Comparison of ENCODE assay signal across 6 cellular contexts in the genomic region with DNA sequence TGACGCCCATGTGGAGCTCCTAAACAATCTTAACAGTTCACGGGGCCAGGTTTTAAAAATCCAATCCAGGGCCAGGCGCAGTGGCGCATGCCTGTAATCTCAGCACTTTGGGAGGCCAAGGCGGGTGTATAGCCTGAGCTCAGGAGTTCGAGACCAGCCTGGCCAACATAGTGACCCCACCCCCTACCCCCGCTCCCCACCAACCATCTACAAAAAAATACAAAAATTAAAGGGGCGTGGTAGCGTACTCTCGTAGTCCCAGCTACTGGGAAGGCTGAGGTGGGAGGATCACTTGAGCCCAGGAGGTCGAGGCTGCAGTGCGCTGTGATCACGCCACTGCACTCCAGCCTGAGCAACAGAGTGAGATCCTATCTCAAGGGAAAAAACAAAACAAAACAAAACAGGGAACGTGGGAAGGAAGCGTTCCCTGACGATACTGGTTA. TPM values are rescaled to one million over a fixed set of nuclear protein-coding genes. Genes with fewer than 3 reads are reported as not detected.
DNase-seq lines count a peak whose midpoint lies in the region; ATAC-seq, FAIRE-seq and TF ChIP-seq lines count a peak whose summit lies in the region.

No MANE protein-coding gene starts in this region.

- peak overlapping the region; percentile 98 for H3K9ac ChIP-seq in GM12878 (ENCODE audit: control insufficient read depth, insufficient read depth, low read length)

- no peak for DNase-seq in GM23338 (ENCODE audit: low spot score)
- no peak for DNase-seq in GM12878 (ENCODE audit: low read depth, low spot score)
- no peak for DNase-seq in natural killer cell
- no peak for DNase-seq in kidney glomerular epithelial cell (lab: John Stamatoyannopoulos, UW)
- no peak for DNase-seq in effector CD4-positive, alpha-beta T cell
- DNase-seq in NCI-H1694 treated with DMSO at 0.1 percent for 48 hours (lab: John Stamatoyannopoulos, UW) = no peak

- no peak for FAIRE-seq in GM12878 (lab: Jason Lieb, UNC)

- H3K36me3 ChIP-seq in GM23338 (ENCODE audit: insufficient read depth) (no peaks in the 10 kb centered on the region), GM12878 (ENCODE audit: control insufficient read depth in 2 of 2, insufficient read depth in 2 of 2, low read length in 1 of 2) (peaks cover 11 to 18% of the 10 kb centered on the region in 2 experiments; a peak in 3 of 4 replicates)

- 0 out of 2 replicates have a peak, but pooled peaks cover 3% of the 10 kb centered on the region for H3F3A ChIP-seq in GM23338 (replicated peaks; ENCODE audit: low read depth)

- in situ Hi-C loops in GM12878 (cut with MboI) = no loop called here

- H3K79me2 ChIP-seq in GM23338 (replicated peaks; ENCODE audit: insufficient read depth) = peaks cover 26% of the 10 kb centered on the region
- peaks cover 32% of the 10 kb centered on the region for H3K79me2 ChIP-seq in GM12878 (ENCODE audit: control insufficient read depth, insufficient read depth, low read length)

- no peaks in the 10 kb centered on the region for H3K9me2 ChIP-seq in GM23338 (ENCODE audit: insufficient read depth)

- intact Hi-C loops in GM12878 (cut with micrococcal nuclease; ENCODE audit: unreplicated experiment) (loop anchor here (1.0 to 2.0 kb wide), 3 partner anchors 41 to 73 kb away; a partner anchor contains a TSS), natural killer cell (cut with micrococcal nuclease) (loop anchor here (1.0 to 5.0 kb wide), 5 partner anchors 28 to 101 kb away; a partner anchor contains a TSS)

- peak overlapping the region; percentile 96 for H3K4me3 Mint-ChIP-seq in GM23338
- H3K4me3 Mint-ChIP-seq in natural killer cell = peak overlapping the region; percentile 99

- CTCF ChIA-PET in GM12878 (lab: Yijun Ruan, JAX) = interaction anchor here (0.8 to 4.4 kb wide), 3 partner anchors 28 to 76 kb away, joined by 3 to 30 read pairs (median 23); a partner anchor contains a TSS

- H3K9me3 Mint-ChIP-seq in GM23338 (peaks cover 2% of the 10 kb centered on the region; the same call in 1 of the 3 replicates), natural killer cell (no peaks in the 10 kb centered on the region)

- ATAC-seq in GM23338 (peak; percentile 12), GM12878 (peak; percentile 2; the same call in 2 of the 3 replicates), natural killer cell (peak in 1 of 3 donors; percentile 1)

- RAD21 ChIA-PET in GM12878 (lab: Charles Lee; ENCODE audit: unreplicated experiment) = interaction anchor here (0.6 to 1.8 kb wide), 4 partner anchors 70 to 249 kb away, joined by 3 to 8 read pairs (median 4); a partner anchor contains a TSS

- H3K4me1 Mint-ChIP-seq in GM23338 (peaks cover 17% of the 10 kb centered on the region), natural killer cell (peaks cover 24 to 37% of the 10 kb centered on the region in 2 donors)

- H2AFZ ChIP-seq in GM23338 (peak overlapping the region; percentile 75; the same call in 1 of the 2 replicates), GM12878 (ENCODE audit: control insufficient read depth, low read depth, low read length) (peak overlapping the region; percentile 91)

- H3K36me3 Mint-ChIP-seq in GM23338 (ENCODE audit: low read depth) = peaks cover 21% of the 10 kb centered on the region
- no peaks in the 10 kb centered on the region for H3K36me3 Mint-ChIP-seq in natural killer cell

- no peaks in the 10 kb centered on the region for H3K9me3 ChIP-seq in GM12878 (replicated peaks; ENCODE audit: control insufficient read depth, insufficient read depth, low read length)

- H3K4me1 ChIP-seq in GM23338 (ENCODE audit: insufficient read depth) = peaks cover 8% of the 10 kb centered on the region
- H3K4me1 ChIP-seq in GM12878 (ENCODE audit: control insufficient read depth, insufficient read depth, low read length) = peaks cover 17% of the 10 kb centered on the region

- H4K20me1 ChIP-seq in GM23338 (replicated peaks; ENCODE audit: insufficient read depth) (peaks cover 13% of the 10 kb centered on the region), GM12878 (ENCODE audit: control insufficient read depth, insufficient read depth) (no peaks in the 10 kb centered on the region; the same call in 1 of the 2 replicates)

- H3K4me2 ChIP-seq in GM23338 (peak overlapping the region; percentile 81), GM12878 (ENCODE audit: control insufficient read depth, insufficient read depth) (peak overlapping the region; percentile 86)

- H3K27ac Mint-ChIP-seq in GM23338 = peak overlapping the region; percentile 97
- H3K27ac Mint-ChIP-seq in natural killer cell = peak overlapping the region; percentile 96 to 98

- SMC1A ChIA-PET in GM12878 (lab: Charles Lee; ENCODE audit: uncharacterized antibody, unreplicated experiment) = interaction anchor here (1.4 to 1.8 kb wide), 2 partner anchors 71 to 87 kb away, joined by 3 read pairs; a partner anchor contains a TSS

- TF ChIP-seq POLR2A in GM12878 (IDR thresholded peaks at IDR 0.05; ENCODE audit: low read depth, low read length) = no peak

- no TSS peak for BruUV-seq in GM12878 (replicated peaks; lab: Mats Ljungman, UMichigan)

- no peak for TF ChIP-seq EP300 in GM12878 (IDR thresholded peaks at IDR 0.05; ENCODE audit: borderline replicate concordance in 1 of 2, control insufficient read depth in 1 of 2, low read depth in 2 of 2, low read length in 2 of 2)

- H3K4me3 ChIP-seq in GM23338 (peak overlapping the region; percentile 85), GM12878 (peak overlapping the region; percentile 95)

- WGBS in GM12878 (ENCODE audit: insufficient coverage, insufficient replicate concordance, low lambda C conversion rate, missing lambda C conversion rate) = 36% methylated on average over 14 of the region's 16 CpGs

- no peak for TF ChIP-seq CTCF in GM23338 (conservative IDR thresholded peaks at IDR 0.05; ENCODE audit: low read depth in 2 of 2)
- no peak for TF ChIP-seq CTCF in GM12878 (IDR thresholded peaks at IDR 0.05 in 2 of 3, conservative IDR thresholded peaks at IDR 0.05 in 1 of 3; ENCODE audit: control insufficient read depth in 2 of 3, extremely low read depth in 1 of 3, insufficient read depth in 1 of 3, low read depth in 3 of 3, low read length in 3 of 3)
- no peak for TF ChIP-seq CTCF in natural killer cell (IDR thresholded peaks at IDR 0.05)

- H3K27me3 Mint-ChIP-seq in GM23338 (ENCODE audit: insufficient read depth, low read depth, poor library complexity) (peaks cover 16% of the 10 kb centered on the region), natural killer cell (ENCODE audit: low read depth in 2 of 2) (no peaks in the 10 kb centered on the region)

- no peak for TF ChIP-seq RAD21 in GM12878 (IDR thresholded peaks at IDR 0.05; ENCODE audit: insufficient read depth, low read depth, low read length)

- H3K27ac ChIP-seq in GM23338 (ENCODE audit: low read depth) (peak overlapping the region; percentile 88), GM12878 (ENCODE audit: control insufficient read depth, insufficient read depth) (peak overlapping the region; percentile 96)

- POLR2A ChIA-PET in GM12878 (lab: Charles Lee) = interaction anchor here (0.6 to 1.4 kb wide), 6 partner anchors 23 to 101 kb away, joined by 3 to 9 read pairs (median 3); a partner anchor contains a TSS

- no peaks in the 10 kb centered on the region for H3K27me3 ChIP-seq in GM23338 (ENCODE audit: insufficient read depth)
- no peaks in the 10 kb centered on the region for H3K27me3 ChIP-seq in GM12878 (replicated peaks in 1 of 2; ENCODE audit: control insufficient read depth in 2 of 2, insufficient read depth in 2 of 2, low read length in 1 of 2)

RNA-seq across cellular contexts. Expression of a gene that starts 0.7 kb away (rescaled TPM):
- total RNA-seq in GM23338 (2014; rRNA removed; shearing (Covaris generic)) = 43.9 and 55.8 TPM in 2 replicates
- 91.0 and 105 TPM in 2 replicates for polyA plus RNA-seq in GM23338 (2016; fragmentation: Nextera tagmentation; extraction: Ambion mirVana)
- total RNA-seq in GM12878 (2013; cell fraction: nucleolus; rRNA removed) = 20.4 and 21.3 TPM in 2 replicates
- 47.3 and 60.2 TPM in 2 replicates for total RNA-seq in GM12878 (2014; rRNA removed)
- 22.3 and 29.8 TPM in 2 replicates for total RNA-seq in GM12878 (2014; rRNA removed; fragmentation: Illumina TruSeq; extraction: Trizol)
- 54.1 and 56.1 TPM in 2 replicates for total RNA-seq in GM12878 (2021)
- polyA plus RNA-seq in GM12878 (2011; ENCODE audit: low read depth) = 17.1 TPM
- polyA plus RNA-seq in GM12878 (2011; rRNA removed) = 4.1 and 17.5 TPM in 2 replicates
- 17.4 and 19.6 TPM in 2 replicates for polyA plus RNA-seq in GM12878 (2011; cell fraction: cytosol; rRNA removed)
- polyA plus RNA-seq in GM12878 (2011; cell fraction: nucleus; rRNA removed) = 44.5 and 73.8 TPM in 2 replicates
- polyA plus RNA-seq in GM12878 (2012) = 41.7 and 65.1 TPM in 2 replicates
- polyA plus RNA-seq in GM12878 (2014; fragmentation: Illumina TruSeq; extraction: Trizol) = 4.9 and 23.1 TPM in 2 replicates
- polyA plus RNA-seq in GM12878 (2014; fragmentation: Nextera tagmentation; extraction: Ambion mirVana) = 10 to 100 TPM in 1 of 2 experiments, 1 to 10 TPM in 1; 6.2 to 14.8 TPM
- polyA plus RNA-seq in GM12878 (2014; rRNA removed) = 45.0 and 73.4 TPM in 2 replicates
- 10 to 100 TPM; 50.4 to 60.5 TPM for polyA plus RNA-seq in GM12878 (2016; fragmentation: Nextera tagmentation; extraction: Ambion mirVana)
- polyA minus RNA-seq in GM12878 (2011; rRNA and poly(A)+ RNA removed) = 7.2 and 11.3 TPM in 2 replicates
- 8.7 and 19.4 TPM in 2 replicates for polyA minus RNA-seq in GM12878 (2011; cell fraction: cytosol; rRNA and poly(A)+ RNA removed)
- 9.8 and 15.8 TPM in 2 replicates for polyA minus RNA-seq in GM12878 (2011; cell fraction: nucleus; rRNA and poly(A)+ RNA removed)
- total RNA-seq in natural killer cell = 100 to 1,000 TPM; 103 to 123 (median 115) TPM

RNA-seq across cellular contexts. Expression of a gene that starts 15.6 kb away (rescaled TPM):
- 1.1 and 2.0 TPM in 2 replicates for total RNA-seq in GM23338 (2014; rRNA removed; shearing (Covaris generic))
- polyA plus RNA-seq in GM23338 (2016; fragmentation: Nextera tagmentation; extraction: Ambion mirVana) (1.6 and 2.5 TPM in 2 replicates), GM12878 (2011; rRNA removed) (not detected in 2 replicates), GM12878 (2014; fragmentation: Illumina TruSeq; extraction: Trizol) (not detected in 2 replicates), GM12878 (2014; fragmentation: Nextera tagmentation; extraction: Ambion mirVana) (not detected), GM12878 (2014; rRNA removed) (not detected in 2 replicates), GM12878 (2016; fragmentation: Nextera tagmentation; extraction: Ambion mirVana) (not detected)
- not detected in 2 replicates for total RNA-seq in GM12878 (2013; cell fraction: nucleolus; rRNA removed)
- total RNA-seq in GM12878 (2014; rRNA removed) (not detected in 2 replicates), GM12878 (2014; rRNA removed; fragmentation: Illumina TruSeq; extraction: Trizol) (not detected in 2 replicates), GM12878 (2021) (not detected in 2 replicates), natural killer cell (not detected)
- not detected for polyA plus RNA-seq in GM12878 (2011; ENCODE audit: low read depth)
- not detected in 2 replicates for polyA plus RNA-seq in GM12878 (2011; cell fraction: cytosol; rRNA removed)
- polyA plus RNA-seq in GM12878 (2011; cell fraction: nucleus; rRNA removed) = not detected in 2 replicates
- polyA plus RNA-seq in GM12878 (2012) = not detected in 2 replicates
- not detected in 2 replicates for polyA minus RNA-seq in GM12878 (2011; rRNA and poly(A)+ RNA removed)
- not detected in 2 replicates for polyA minus RNA-seq in GM12878 (2011; cell fraction: cytosol; rRNA and poly(A)+ RNA removed)
- not detected in 2 replicates for polyA minus RNA-seq in GM12878 (2011; cell fraction: nucleus; rRNA and poly(A)+ RNA removed)

RNA-seq across cellular contexts. Expression of a gene that starts 41.1 kb away (rescaled TPM):
- 30.8 and 32.1 TPM in 2 replicates for total RNA-seq in GM23338 (2014; rRNA removed; shearing (Covaris generic))
- 16.1 and 18.6 TPM in 2 replicates for polyA plus RNA-seq in GM23338 (2016; fragmentation: Nextera tagmentation; extraction: Ambion mirVana)
- total RNA-seq in GM12878 (2013; cell fraction: nucleolus; rRNA removed) = 29.0 and 30.3 TPM in 2 replicates
- total RNA-seq in GM12878 (2014; rRNA removed) = 36.7 and 39.3 TPM in 2 replicates
- 29.2 and 31.7 TPM in 2 replicates for total RNA-seq in GM12878 (2014; rRNA removed; fragmentation: Illumina TruSeq; extraction: Trizol)
- total RNA-seq in GM12878 (2021) = 40.5 and 42.3 TPM in 2 replicates
- polyA plus RNA-seq in GM12878 (2011; ENCODE audit: low read depth) = 22.6 TPM
- polyA plus RNA-seq in GM12878 (2011; rRNA removed) = 33.5 and 44.8 TPM in 2 replicates
- polyA plus RNA-seq in GM12878 (2011; cell fraction: cytosol; rRNA removed) = 54.1 and 57.2 TPM in 2 replicates
- 34.4 and 36.8 TPM in 2 replicates for polyA plus RNA-seq in GM12878 (2011; cell fraction: nucleus; rRNA removed)
- polyA plus RNA-seq in GM12878 (2012) = 25.9 and 27.3 TPM in 2 replicates
- polyA plus RNA-seq in GM12878 (2014; fragmentation: Illumina TruSeq; extraction: Trizol) = 40.1 and 45.5 TPM in 2 replicates
- 10 to 100 TPM; 51.5 to 56.8 TPM for polyA plus RNA-seq in GM12878 (2014; fragmentation: Nextera tagmentation; extraction: Ambion mirVana)
- polyA plus RNA-seq in GM12878 (2014; rRNA removed) = 31.4 and 31.6 TPM in 2 replicates
- polyA plus RNA-seq in GM12878 (2016; fragmentation: Nextera tagmentation; extraction: Ambion mirVana) = 10 to 100 TPM; 33.0 to 35.5 TPM
- polyA minus RNA-seq in GM12878 (2011; rRNA and poly(A)+ RNA removed) = 54.8 and 60.3 TPM in 2 replicates
- polyA minus RNA-seq in GM12878 (2011; cell fraction: cytosol; rRNA and poly(A)+ RNA removed) = 20.0 and 20.2 TPM in 2 replicates
- polyA minus RNA-seq in GM12878 (2011; cell fraction: nucleus; rRNA and poly(A)+ RNA removed) = 17.4 and 25.6 TPM in 2 replicates
- total RNA-seq in natural killer cell = 10 to 100 TPM; 49.9 to 74.2 (median 62.8) TPM

RNA-seq across cellular contexts. Expression of a gene that starts 41.5 kb away (rescaled TPM):
- 44.7 and 58.2 TPM in 2 replicates for total RNA-seq in GM23338 (2014; rRNA removed; shearing (Covaris generic))
- polyA plus RNA-seq in GM23338 (2016; fragmentation: Nextera tagmentation; extraction: Ambion mirVana) = 765 and 903 TPM in 2 replicates
- 6.4 and 7.2 TPM in 2 replicates for total RNA-seq in GM12878 (2013; cell fraction: nucleolus; rRNA removed)
- total RNA-seq in GM12878 (2014; rRNA removed) = 95.5 and 105 TPM in 2 replicates
- 98.4 and 99.0 TPM in 2 replicates for total RNA-seq in GM12878 (2014; rRNA removed; fragmentation: Illumina TruSeq; extraction: Trizol)
- 235 and 248 TPM in 2 replicates for total RNA-seq in GM12878 (2021)
- polyA plus RNA-seq in GM12878 (2011; ENCODE audit: low read depth) = 281 TPM
- polyA plus RNA-seq in GM12878 (2011; rRNA removed) = 101 and 191 TPM in 2 replicates
- polyA plus RNA-seq in GM12878 (2011; cell fraction: cytosol; rRNA removed) = 197 and 281 TPM in 2 replicates
- polyA plus RNA-seq in GM12878 (2011; cell fraction: nucleus; rRNA removed) = 110 and 117 TPM in 2 replicates
- 126 and 161 TPM in 2 replicates for polyA plus RNA-seq in GM12878 (2012)
- polyA plus RNA-seq in GM12878 (2014; fragmentation: Illumina TruSeq; extraction: Trizol) = 305 and 358 TPM in 2 replicates
- polyA plus RNA-seq in GM12878 (2014; fragmentation: Nextera tagmentation; extraction: Ambion mirVana) = 100 to 1,000 TPM; 501 to 574 TPM
- polyA plus RNA-seq in GM12878 (2014; rRNA removed) = 182 and 194 TPM in 2 replicates
- 100 to 1,000 TPM; 391 to 421 TPM for polyA plus RNA-seq in GM12878 (2016; fragmentation: Nextera tagmentation; extraction: Ambion mirVana)
- polyA minus RNA-seq in GM12878 (2011; rRNA and poly(A)+ RNA removed) = 51.6 and 84.8 TPM in 2 replicates
- 27.8 and 45.1 TPM in 2 replicates for polyA minus RNA-seq in GM12878 (2011; cell fraction: cytosol; rRNA and poly(A)+ RNA removed)
- polyA minus RNA-seq in GM12878 (2011; cell fraction: nucleus; rRNA and poly(A)+ RNA removed) = 22.6 and 34.1 TPM in 2 replicates
- 100 to 1,000 TPM in 1 of 3 donors, 10 to 100 TPM in 2; 87.8 to 107 (median 90.4) TPM for total RNA-seq in natural killer cell

RNA-seq across cellular contexts. Expression of a gene that starts 41.6 kb away (rescaled TPM):
- total RNA-seq in GM23338 (2014; rRNA removed; shearing (Covaris generic)) = 83.0 and 121 TPM in 2 replicates
- polyA plus RNA-seq in GM23338 (2016; fragmentation: Nextera tagmentation; extraction: Ambion mirVana) = 294 and 358 TPM in 2 replicates
- 9.5 and 14.0 TPM in 2 replicates for total RNA-seq in GM12878 (2013; cell fraction: nucleolus; rRNA removed)
- total RNA-seq in GM12878 (2014; rRNA removed) = 110 and 126 TPM in 2 replicates
- total RNA-seq in GM12878 (2014; rRNA removed; fragmentation: Illumina TruSeq; extraction: Trizol) = 116 and 118 TPM in 2 replicates
- total RNA-seq in GM12878 (2021) = 122 and 124 TPM in 2 replicates
- polyA plus RNA-seq in GM12878 (2011; ENCODE audit: low read depth) = 47.0 TPM
- polyA plus RNA-seq in GM12878 (2011; rRNA removed) = 64.9 and 74.2 TPM in 2 replicates
- polyA plus RNA-seq in GM12878 (2011; cell fraction: cytosol; rRNA removed) = 72.8 and 109 TPM in 2 replicates
- 72.3 and 85.4 TPM in 2 replicates for polyA plus RNA-seq in GM12878 (2011; cell fraction: nucleus; rRNA removed)
- 96.6 and 132 TPM in 2 replicates for polyA plus RNA-seq in GM12878 (2012)
- 18.2 and 98.6 TPM in 2 replicates for polyA plus RNA-seq in GM12878 (2014; fragmentation: Illumina TruSeq; extraction: Trizol)
- 10 to 100 TPM in 1 of 2 experiments, 1 to 10 TPM in 1; 9.4 to 35.8 TPM for polyA plus RNA-seq in GM12878 (2014; fragmentation: Nextera tagmentation; extraction: Ambion mirVana)
- 154 and 162 TPM in 2 replicates for polyA plus RNA-seq in GM12878 (2014; rRNA removed)
- polyA plus RNA-seq in GM12878 (2016; fragmentation: Nextera tagmentation; extraction: Ambion mirVana) = 100 to 1,000 TPM; 162 to 163 TPM
- 7.9 and 18.1 TPM in 2 replicates for polyA minus RNA-seq in GM12878 (2011; rRNA and poly(A)+ RNA removed)
- 18.2 and 19.9 TPM in 2 replicates for polyA minus RNA-seq in GM12878 (2011; cell fraction: cytosol; rRNA and poly(A)+ RNA removed)
- polyA minus RNA-seq in GM12878 (2011; cell fraction: nucleus; rRNA and poly(A)+ RNA removed) = 6.8 and 9.0 TPM in 2 replicates
- total RNA-seq in natural killer cell = 100 to 1,000 TPM; 114 to 115 (median 115) TPM
